Comparison of ENCODE assay signal across 8 cellular contexts in genomic region chr2:206275274-206276160, GRCh38. TPM values are rescaled to one million over a fixed set of nuclear protein-coding genes. Genes with fewer than 3 reads are reported as not detected.
A peak's percentile ranks its signal among the peaks of the same experiment; 100 is the strongest.
DNase-seq lines count a peak whose midpoint lies in the region; ATAC-seq lines count a peak whose summit lies in the region.

No MANE protein-coding gene starts in this region.

- H3K9ac ChIP-seq in endocrine pancreas (ENCODE audit: control insufficient read depth, insufficient read depth, low read length) (peak overlapping the region; percentile 60), mucosa of rectum (ENCODE audit: low read depth in 1 of 2, low read length in 2 of 2) (peak overlapping the region; percentile 38 to 70)

- H3K27me3 ChIP-seq in SJCRH30 (no peaks in the 10 kb centered on the region), endocrine pancreas (ENCODE audit: control insufficient read depth, insufficient read depth, low read length) (peaks cover 3% of the 10 kb centered on the region), mucosa of rectum (ENCODE audit: control insufficient read depth in 2 of 2, insufficient read depth in 2 of 2, low read length in 2 of 2) (peaks cover 16 to 22% of the 10 kb centered on the region in 2 donors)

- H3K36me3 ChIP-seq in SJCRH30 (peaks cover 4% of the 10 kb centered on the region; the same call in 1 of the 2 replicates), endocrine pancreas (ENCODE audit: control insufficient read depth, insufficient read depth, low read length) (no peaks in the 10 kb centered on the region), mucosa of rectum (ENCODE audit: control insufficient read depth in 2 of 2, insufficient read depth in 2 of 2, low read length in 2 of 2) (no peaks in the 10 kb centered on the region)

- ATAC-seq in GM19324 (IDR thresholded peaks at IDR 0.05; ENCODE audit: low FRiP score, unreplicated experiment) (peak; percentile 18), HG03280 (IDR thresholded peaks at IDR 0.05; ENCODE audit: unreplicated experiment) (peak; percentile 34)

- peak; percentile 31 for DNase-seq in Caki2 (ENCODE audit: low read depth)
- DNase-seq in SJCRH30 = peak; percentile 16 to 51
- DNase-seq in activated gamma-delta T cell (lab: John Stamatoyannopoulos, UW) = no peak
- no peak for DNase-seq in putamen (ENCODE audit: low spot score)

- H3K9me3 ChIP-seq in SJCRH30 (replicated peaks) = no peaks in the 10 kb centered on the region
- no peaks in the 10 kb centered on the region for H3K9me3 ChIP-seq in endocrine pancreas (ENCODE audit: control insufficient read depth, low read length)
- no peaks in the 10 kb centered on the region for H3K9me3 ChIP-seq in mucosa of rectum (ENCODE audit: control insufficient read depth in 2 of 2, low read length in 2 of 2)

- in situ Hi-C loops in Caki2 (cut with HindIII; ENCODE audit: low pct_unique_long_range_greater_than_20kb, low sequenced_read_pairs) = no loop called here

- H3K4me1 ChIP-seq in SJCRH30 (no peaks in the 10 kb centered on the region), endocrine pancreas (ENCODE audit: control insufficient read depth, insufficient read depth, low read length) (no peaks in the 10 kb centered on the region), mucosa of rectum (ENCODE audit: control insufficient read depth in 2 of 2, insufficient read depth in 2 of 2, low read length in 2 of 2) (peaks cover 3 to 4% of the 10 kb centered on the region in 2 donors)

- peak overlapping the region; percentile 94 for H3K4me3 ChIP-seq in SJCRH30
- peak overlapping the region; percentile 83 for H3K4me3 ChIP-seq in endocrine pancreas (ENCODE audit: control insufficient read depth, insufficient read depth, low read length)
- H3K4me3 ChIP-seq in mucosa of rectum (ENCODE audit: low read length in 2 of 2) = peak overlapping the region; percentile 76 to 77

- H3K27ac ChIP-seq in SJCRH30 (peak overlapping the region; percentile 62), mucosa of rectum (ENCODE audit: low read depth in 2 of 2, low read length in 2 of 2) (no peak overlapping the region)

RNA-seq across cellular contexts. Expression of gene ZDBF2, which starts 1.1 kb away (rescaled TPM):
- 4.0 and 7.9 TPM in 2 replicates for total RNA-seq in Caki2 (2014; rRNA removed; shearing (Covaris generic); ENCODE audit: low replicate concordance)
- total RNA-seq in SJCRH30 (2014; rRNA removed; shearing (Covaris generic)) = 25.6 and 27.7 TPM in 2 replicates

Comparison
In these comparisons a context has a peak if more than half of its experiments do, and no peak if none do; other contexts are left out.
1. DNase-seq: peak in Caki2 (single experiment) and SJCRH30 (2 of 2); none in activated gamma-delta T cell (single experiment) and putamen (single experiment).
2. Peak in every context shown above with its lines, with median percentiles within 50 percentile points of each other: H3K4me3 ChIP-seq.